ENCODE assay signal across 8 cellular contexts in the genomic region with DNA sequence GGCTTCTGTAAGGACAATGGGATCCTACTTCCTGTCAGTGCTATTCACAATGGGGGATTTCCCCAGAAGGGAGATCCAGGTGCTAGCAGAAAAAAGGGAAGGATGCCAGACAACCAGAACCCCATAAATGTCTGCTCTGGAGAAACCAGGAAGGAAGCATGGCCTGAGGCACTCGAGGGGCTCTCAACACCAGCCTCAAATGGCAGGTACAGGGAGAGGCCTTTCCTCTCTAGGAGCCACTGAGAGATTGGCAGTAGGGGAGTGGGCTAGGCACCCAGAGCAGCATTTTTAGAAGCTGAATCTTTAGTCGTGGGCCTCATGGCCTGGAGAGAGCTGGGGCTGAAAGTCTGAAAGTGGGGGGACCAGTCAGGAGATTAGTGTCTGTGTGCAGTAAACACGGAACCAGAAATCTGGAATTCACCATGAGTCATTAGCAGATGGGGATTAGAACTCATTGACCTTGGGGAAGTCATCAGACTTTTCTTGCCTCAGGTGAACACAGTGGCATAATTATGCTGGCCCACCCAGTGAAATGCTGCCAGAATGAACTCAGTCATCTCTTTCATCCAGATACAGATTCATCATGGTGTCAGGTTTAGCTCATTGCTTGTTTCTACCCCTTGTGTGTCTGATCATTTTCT. TPM values are rescaled to one million over a fixed set of nuclear protein-coding genes. Genes with fewer than 3 reads are reported as not detected.
DNase-seq lines count a peak whose midpoint lies in the region; ATAC-seq lines count a peak whose summit lies in the region.
"Had no signal": no experiment of that assay in that cellular context is flagged by ENCODE, and none has a peak within 500 bp of the region (broad histone marks: within the 10 kb centered on the region; RNA-seq: fewer than 3 reads in every experiment).

No MANE protein-coding gene starts in this region.

- ATAC-seq in GM21529 (IDR thresholded peaks at IDR 0.05; ENCODE audit: unreplicated experiment) (peak; percentile 59), HG03460 (IDR thresholded peaks at IDR 0.05; ENCODE audit: unreplicated experiment) (peak; percentile 62), HG03457 (IDR thresholded peaks at IDR 0.05; ENCODE audit: unreplicated experiment) (no peak)
- ATAC-seq in stimulated activated memory B cell treated with anti-CD40 and anti-IgM and Interleukin-4, amounts not matched to agents 10 μg/mL and 1 μg/mL and 100 μg/mL, for 72 hours, result peak; percentile 64

- no peaks in the 10 kb centered on the region for H3K9me3 Mint-ChIP-seq in stimulated activated memory B cell treated with anti-CD40 and anti-IgM and Interleukin-4, amounts not matched to agents 10 μg/mL and 1 μg/mL and 100 μg/mL, for 72 hours

- H3K27ac Mint-ChIP-seq in stimulated activated memory B cell treated with anti-CD40 and anti-IgM and Interleukin-4, amounts not matched to agents 10 μg/mL and 1 μg/mL and 100 μg/mL, for 72 hours, result peak overlapping the region; percentile 51

- DNase-seq in dermis blood vessel endothelial cell (peak; percentile 82), NCI-H1694 (lab: John Stamatoyannopoulos, UW) (no peak), nucleus accumbens (lab: John Stamatoyannopoulos, UW) (no peak)
- DNase-seq: NCI-H2029 had no signal

- H3K4me1 Mint-ChIP-seq in stimulated activated memory B cell treated with anti-CD40 and anti-IgM and Interleukin-4, amounts not matched to agents 10 μg/mL and 1 μg/mL and 100 μg/mL, for 72 hours, result peaks cover 5% of the 10 kb centered on the region

- H3K4me3 Mint-ChIP-seq in stimulated activated memory B cell treated with anti-CD40 and anti-IgM and Interleukin-4, amounts not matched to agents 10 μg/mL and 1 μg/mL and 100 μg/mL, for 72 hours, result no peak overlapping the region

- H3K36me3 Mint-ChIP-seq in stimulated activated memory B cell treated with anti-CD40 and anti-IgM and Interleukin-4, amounts not matched to agents 10 μg/mL and 1 μg/mL and 100 μg/mL, for 72 hours, result no peaks in the 10 kb centered on the region

- H3K27me3 Mint-ChIP-seq in stimulated activated memory B cell treated with anti-CD40 and anti-IgM and Interleukin-4, amounts not matched to agents 10 μg/mL and 1 μg/mL and 100 μg/mL, for 72 hours, result peaks cover 8% of the 10 kb centered on the region

RNA-seq across cellular contexts. Expression of a gene that starts 28.3 kb away (rescaled TPM):
- 115 and 151 TPM in 2 replicates for total RNA-seq in dermis blood vessel endothelial cell
